ENCODE assay signal across 1 cellular context in genomic region chr5:176542596-176543427, GRCh38.
TF ChIP-seq lines count a peak whose summit lies in the region.

No MANE protein-coding gene starts in this region.

TF ChIP-seq in K562, 482 proteins besides CTCF, POLR2A, EP300 and RAD21 (continued from another document and continues in another):
- TF ChIP-seq, protein P1, sequence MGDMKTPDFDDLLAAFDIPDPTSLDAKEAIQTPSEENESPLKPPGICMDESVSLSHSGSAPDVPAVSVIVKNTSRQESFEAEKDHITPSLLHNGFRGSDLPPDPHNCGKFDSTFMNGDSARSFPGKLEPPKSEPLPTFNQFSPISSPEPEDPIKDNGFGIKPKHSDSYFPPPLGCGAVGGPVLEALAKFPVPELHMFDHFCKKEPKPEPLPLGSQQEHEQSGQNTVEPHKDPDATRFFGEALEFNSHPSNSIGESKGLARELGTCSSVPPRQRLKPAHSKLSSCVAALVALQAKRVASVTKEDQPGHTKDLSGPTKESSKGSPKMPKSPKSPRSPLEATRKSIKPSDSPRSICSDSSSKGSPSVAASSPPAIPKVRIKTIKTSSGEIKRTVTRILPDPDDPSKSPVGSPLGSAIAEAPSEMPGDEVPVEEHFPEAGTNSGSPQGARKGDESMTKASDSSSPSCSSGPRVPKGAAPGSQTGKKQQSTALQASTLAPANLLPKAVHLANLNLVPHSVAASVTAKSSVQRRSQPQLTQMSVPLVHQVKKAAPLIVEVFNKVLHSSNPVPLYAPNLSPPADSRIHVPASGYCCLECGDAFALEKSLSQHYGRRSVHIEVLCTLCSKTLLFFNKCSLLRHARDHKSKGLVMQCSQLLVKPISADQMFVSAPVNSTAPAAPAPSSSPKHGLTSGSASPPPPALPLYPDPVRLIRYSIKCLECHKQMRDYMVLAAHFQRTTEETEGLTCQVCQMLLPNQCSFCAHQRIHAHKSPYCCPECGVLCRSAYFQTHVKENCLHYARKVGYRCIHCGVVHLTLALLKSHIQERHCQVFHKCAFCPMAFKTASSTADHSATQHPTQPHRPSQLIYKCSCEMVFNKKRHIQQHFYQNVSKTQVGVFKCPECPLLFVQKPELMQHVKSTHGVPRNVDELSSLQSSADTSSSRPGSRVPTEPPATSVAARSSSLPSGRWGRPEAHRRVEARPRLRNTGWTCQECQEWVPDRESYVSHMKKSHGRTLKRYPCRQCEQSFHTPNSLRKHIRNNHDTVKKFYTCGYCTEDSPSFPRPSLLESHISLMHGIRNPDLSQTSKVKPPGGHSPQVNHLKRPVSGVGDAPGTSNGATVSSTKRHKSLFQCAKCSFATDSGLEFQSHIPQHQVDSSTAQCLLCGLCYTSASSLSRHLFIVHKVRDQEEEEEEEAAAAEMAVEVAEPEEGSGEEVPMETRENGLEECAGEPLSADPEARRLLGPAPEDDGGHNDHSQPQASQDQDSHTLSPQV (IDR thresholded peaks at IDR 0.05): peak; percentile 29; the same call in 1 of the 2 replicates
- TF ChIP-seq SIN3A (IDR thresholded peaks at IDR 0.05; ENCODE audit: borderline replicate concordance in 2 of 2, control insufficient read depth in 1 of 2, low read depth in 2 of 2, low read length in 2 of 2) (peak in 1 of 2 experiments; percentile 67; a peak in 2 of 4 replicates), NFATC3 (IDR thresholded peaks at IDR 0.05) (no peak), CTCFL (IDR thresholded peaks at IDR 0.05; ENCODE audit: borderline replicate concordance, insufficient read depth, low read depth, low read length, poor library complexity, severe bottlenecking) (peak; percentile 37), CXXC5 (CRISPR knock-in tag; IDR thresholded peaks at IDR 0.05) (peak; percentile 85), VEZF1 (CRISPR knock-in tag; IDR thresholded peaks at IDR 0.05) (peak; percentile 64), HNRNPLL (IDR thresholded peaks at IDR 0.05; ENCODE audit: low read depth, low read length, poor library complexity, severe bottlenecking) (peak; percentile 42), ESRRA (IDR thresholded peaks at IDR 0.05; ENCODE audit: borderline replicate concordance, low read depth) (peak; percentile 68), EGR1 (conservative IDR thresholded peaks at IDR 0.05) (no peak), ARID4B (CRISPR knock-in tag; IDR thresholded peaks at IDR 0.05) (peak; percentile 39), OTX1 (CRISPR knock-in tag; IDR thresholded peaks at IDR 0.05) (no peak), PCBP1 (IDR thresholded peaks at IDR 0.05; ENCODE audit: low read depth, low read length, poor library complexity, severe bottlenecking) (peak; percentile 62), ELF2 (CRISPR knock-in tag; IDR thresholded peaks at IDR 0.05) (0 out of 2 replicates have a peak, but pooled peaks have one; percentile 3), MAFG (tag; conservative IDR thresholded peaks at IDR 0.05) (no peak), IFI16 (CRISPR knock-in tag; IDR thresholded peaks at IDR 0.05) (no peak), SAP30 (IDR thresholded peaks at IDR 0.05; ENCODE audit: borderline replicate concordance, insufficient read depth, low read depth, low read length, poor library complexity, severe bottlenecking) (peak; percentile 67), EP400 (IDR thresholded peaks at IDR 0.05) (0 out of 2 replicates have a peak, but pooled peaks have one; percentile 41), YBX1 (IDR thresholded peaks at IDR 0.05) (no peak), PBX2 (CRISPR knock-in tag; IDR thresholded peaks at IDR 0.05; ENCODE audit: low read depth) (no peak), PBX2 (tag; conservative IDR thresholded peaks at IDR 0.05; ENCODE audit: low read depth) (no peak), HCFC1 (IDR thresholded peaks at IDR 0.05; ENCODE audit: low read depth, low read length) (no peak), GATAD2B (IDR thresholded peaks at IDR 0.05; ENCODE audit: borderline replicate concordance) (0 out of 2 replicates have a peak, but pooled peaks have one; percentile 81), ATF1 (CRISPR knock-in tag; IDR thresholded peaks at IDR 0.05) (no peak), ATF1 (tag; IDR thresholded peaks at IDR 0.05) (0 out of 2 replicates have a peak, but pooled peaks have one; percentile 6), ZNF79 (CRISPR knock-in tag; IDR thresholded peaks at IDR 0.05; ENCODE audit: low read depth) (no peak), SMAD4 (CRISPR knock-in tag; conservative IDR thresholded peaks at IDR 0.05) (peak; percentile 67), ADNP (tag; IDR thresholded peaks at IDR 0.05) (no peak), MED1 (CRISPR knock-in tag; IDR thresholded peaks at IDR 0.05; ENCODE audit: borderline replicate concordance) (no peak), RBFOX2 (IDR thresholded peaks at IDR 0.05; ENCODE audit: low read depth, low read length) (peak; percentile 82), KDM2B (CRISPR knock-in tag; IDR thresholded peaks at IDR 0.05) (peak; percentile 43; the same call in 1 of the 2 replicates), RBBP5 (IDR thresholded peaks at IDR 0.05; ENCODE audit: borderline replicate concordance, insufficient read depth, low read length, poor library complexity, severe bottlenecking) (no peak), ZNF217 (CRISPR knock-in tag; IDR thresholded peaks at IDR 0.05) (no peak), MYC (IDR thresholded peaks at IDR 0.05; ENCODE audit: low read depth, low read length) (peak; percentile 81), MYC (CRISPR knock-in tag; IDR thresholded peaks at IDR 0.05; ENCODE audit: borderline replicate concordance, low read depth) (no peak), SOX6 (IDR thresholded peaks at IDR 0.05) (no peak)
- TF ChIP-seq, protein P2, sequence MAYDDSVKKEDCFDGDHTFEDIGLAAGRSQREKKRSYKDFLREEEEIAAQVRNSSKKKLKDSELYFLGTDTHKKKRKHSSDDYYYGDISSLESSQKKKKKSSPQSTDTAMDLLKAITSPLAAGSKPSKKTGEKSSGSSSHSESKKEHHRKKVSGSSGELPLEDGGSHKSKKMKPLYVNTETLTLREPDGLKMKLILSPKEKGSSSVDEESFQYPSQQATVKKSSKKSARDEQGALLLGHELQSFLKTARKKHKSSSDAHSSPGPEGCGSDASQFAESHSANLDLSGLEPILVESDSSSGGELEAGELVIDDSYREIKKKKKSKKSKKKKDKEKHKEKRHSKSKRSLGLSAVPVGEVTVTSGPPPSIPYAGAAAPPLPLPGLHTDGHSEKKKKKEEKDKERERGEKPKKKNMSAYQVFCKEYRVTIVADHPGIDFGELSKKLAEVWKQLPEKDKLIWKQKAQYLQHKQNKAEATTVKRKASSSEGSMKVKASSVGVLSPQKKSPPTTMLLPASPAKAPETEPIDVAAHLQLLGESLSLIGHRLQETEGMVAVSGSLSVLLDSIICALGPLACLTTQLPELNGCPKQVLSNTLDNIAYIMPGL (CRISPR knock-in tag; IDR thresholded peaks at IDR 0.05): 0 out of 2 replicates have a peak, but pooled peaks have one; percentile 60
- TF ChIP-seq, protein P3, sequence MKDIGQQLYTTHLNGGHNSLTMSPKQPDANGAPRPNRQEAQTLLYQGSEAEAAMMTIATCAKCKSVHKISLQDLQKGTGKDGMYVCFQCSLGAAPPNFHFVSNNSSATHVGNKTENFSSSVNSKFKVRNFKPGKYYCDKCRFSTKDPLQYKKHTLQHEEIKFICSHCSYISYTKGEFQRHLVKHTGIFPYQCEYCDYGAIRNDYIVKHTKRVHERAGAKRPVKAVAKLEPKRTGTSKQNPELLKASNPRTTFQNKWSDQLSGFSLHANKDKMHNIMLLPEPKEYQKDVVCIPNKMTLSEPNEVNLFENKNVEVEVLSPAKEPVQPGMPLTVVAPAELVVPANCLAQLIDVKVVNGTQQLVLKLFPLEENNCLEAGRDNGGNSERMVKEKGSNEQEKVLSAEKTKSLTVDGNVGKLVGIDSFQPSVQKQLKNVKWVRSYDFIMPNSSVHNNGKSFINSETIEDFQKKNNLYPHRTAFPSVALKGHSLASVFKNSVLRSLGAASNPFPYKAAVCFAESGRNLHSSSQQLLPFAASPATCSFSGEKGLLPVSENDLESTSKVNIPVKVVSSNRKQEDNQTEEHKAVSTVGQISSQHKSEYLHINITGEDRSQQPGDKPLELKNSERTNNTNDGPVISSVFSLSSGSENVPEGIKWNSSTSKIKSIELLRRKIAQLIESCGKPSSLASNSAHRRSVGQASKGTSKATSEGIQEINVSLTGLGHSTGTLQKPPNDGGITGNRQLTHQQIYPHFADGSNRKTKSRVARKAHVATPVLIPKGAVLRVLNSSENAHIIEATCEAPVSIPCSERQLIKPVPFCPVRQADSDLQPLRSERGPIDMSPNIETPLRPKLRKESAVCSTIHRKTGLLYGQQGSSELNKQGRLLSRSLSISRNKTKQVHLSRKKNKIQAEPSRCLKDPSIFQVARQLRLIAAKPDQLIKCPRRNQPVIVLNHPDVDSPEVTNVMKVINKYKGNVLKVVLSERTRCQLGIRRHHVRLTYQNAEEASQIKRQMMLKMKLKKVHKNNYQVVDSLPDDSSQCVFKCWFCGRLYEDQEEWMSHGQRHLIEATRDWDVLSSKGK (CRISPR knock-in tag; IDR thresholded peaks at IDR 0.05): no peak
- TF ChIP-seq, protein P4, sequence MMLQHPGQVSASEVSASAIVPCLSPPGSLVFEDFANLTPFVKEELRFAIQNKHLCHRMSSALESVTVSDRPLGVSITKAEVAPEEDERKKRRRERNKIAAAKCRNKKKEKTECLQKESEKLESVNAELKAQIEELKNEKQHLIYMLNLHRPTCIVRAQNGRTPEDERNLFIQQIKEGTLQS (IDR thresholded peaks at IDR 0.05): no peak
- TF ChIP-seq, protein P4 (CRISPR knock-in tag; conservative IDR thresholded peaks at IDR 0.05): 0 out of 2 replicates have a peak, but pooled peaks have one; percentile 63
